In the genomic region with DNA sequence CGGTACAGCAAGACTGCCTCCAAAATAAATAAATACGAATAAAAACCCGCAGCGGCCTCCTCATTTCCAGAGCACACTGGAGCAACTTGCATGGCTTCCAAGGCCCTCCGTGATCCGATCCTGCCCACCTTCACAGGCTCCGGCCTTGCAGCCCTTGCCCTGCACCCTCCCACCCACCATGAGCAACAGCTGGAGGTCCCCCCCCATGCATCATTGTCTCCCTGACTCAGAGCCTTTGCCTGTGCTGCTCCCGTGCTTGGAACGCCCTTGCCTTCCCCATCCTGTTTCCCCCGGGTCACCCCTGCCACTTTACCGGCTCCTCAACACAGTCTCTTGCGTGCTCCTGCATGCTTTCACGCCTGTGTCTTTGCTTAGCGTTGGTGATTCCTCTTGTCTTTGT, we compare ENCODE assay signal across 25 cellular contexts.
A peak's percentile ranks its signal among the peaks of the same experiment; 100 is the strongest.
DNase-seq lines count a peak whose midpoint lies in the region; ATAC-seq and TF ChIP-seq lines count a peak whose summit lies in the region.
"Had no signal": no experiment of that assay in that cellular context is flagged by ENCODE, and none has a peak within 500 bp of the region (broad histone marks: within the 10 kb centered on the region; RNA-seq: fewer than 3 reads in every experiment).

No MANE protein-coding gene starts in this region.

- H3K36me3 ChIP-seq in right atrium auricular region = no peaks in the 10 kb centered on the region
- H3K36me3 ChIP-seq in neural progenitor cell = no peaks in the 10 kb centered on the region
- H3K36me3 ChIP-seq: BLaER1, colonic mucosa, thyroid gland had no signal

- no peaks in the 10 kb centered on the region for H3K79me2 ChIP-seq in neural progenitor cell (ENCODE audit: low read depth)

- no peaks in the 10 kb centered on the region for H3K9me3 Mint-ChIP-seq in neural progenitor cell
- H3K9me3 Mint-ChIP-seq: activated CD4-positive, alpha-beta T cell treated with anti-CD3 and anti-CD28 coated beads, Interleukin-2, amount 10 ng/mL, durations not matched to agents 24 days and 14 days; natural killer cell treated with Interleukin-12 subunit alpha and Interleukin-12 subunit beta and Interleukin-15 and Interleukin-18, amount 100 ng/mL, for 72 hours had no signal

- H3K27ac ChIP-seq in right atrium auricular region (peak overlapping the region in 1 of 2 donors; percentile 55), right cardiac atrium (ENCODE audit: low read length) (no peak overlapping the region), neural progenitor cell (no peak overlapping the region)
- H3K27ac ChIP-seq: A549, BLaER1, colonic mucosa, SK-N-MC, thyroid gland had no signal

- peaks cover 32% of the 10 kb centered on the region for H3K4me1 Mint-ChIP-seq in neural progenitor cell

- DNase-seq in right atrium auricular region (ENCODE audit: low spot score) = peak; percentile 59
- DNase-seq in right cardiac atrium = no peak
- peak; percentile 47 for DNase-seq in fibroblast of mammary gland (ENCODE audit: low read depth)
- DNase-seq in neural progenitor cell (ENCODE audit: low spot score) = no peak
- no peak for DNase-seq in KG1 (lab: John Stamatoyannopoulos, UW)
- no peak for DNase-seq in activated T-cell treated with anti-CD3 and anti-CD28 coated beads, Interleukin-2, amount 50 U/mL, for 1 hour
- no peak for DNase-seq in NCI-H345 treated with DMSO at 0.1 percent for 48 hours (lab: John Stamatoyannopoulos, UW; ENCODE audit: unreplicated experiment)
- no peak for DNase-seq in T1000 (lab: John Stamatoyannopoulos, UW)
- DNase-seq: activated CD4-positive, alpha-beta T cell treated with anti-CD3 and anti-CD28 coated beads, Interleukin-2, amount 10 ng/mL, durations not matched to agents 24 days and 14 days; activated effector memory CD4-positive, alpha-beta T cell treated with Interleukin-2 at 50 U/mL for 16 hours; Calu3; midbrain; NCI-H1694 treated with DMSO at 0.1 percent for 48 hours; RPMI8226; stimulated activated CD4-positive, alpha-beta T cell treated with anti-CD3 and anti-CD28 coated beads, Interleukin-2, amount 100 ng/mL, for 48 hours; stimulated activated naive CD4-positive, alpha-beta T cell; T-helper 17 cell; thyroid gland had no signal

- 64% methylated on average over 14 of the region's 14 CpGs for WGBS in right cardiac atrium

- no peak for ATAC-seq in right cardiac atrium
- ATAC-seq: A549; natural killer cell treated with Interleukin-12 subunit alpha and Interleukin-12 subunit beta and Interleukin-15 and Interleukin-18, amount 100 ng/mL, for 72 hours; T-helper 17 cell had no signal

- TF ChIP-seq CTCF in right atrium auricular region (IDR thresholded peaks at IDR 0.05) (no peak), fibroblast of mammary gland (conservative IDR thresholded peaks at IDR 0.05; ENCODE audit: control insufficient read depth, insufficient read depth, low read depth, low read length) (no peak), neural progenitor cell (IDR thresholded peaks at IDR 0.05) (no peak)

- no peak overlapping the region for H3K4me2 ChIP-seq in neural progenitor cell
- H3K4me2 ChIP-seq: A549 had no signal

- H3F3A ChIP-seq in neural progenitor cell (ENCODE audit: low read depth) = no peaks in the 10 kb centered on the region

- H3K36me3 Mint-ChIP-seq in neural progenitor cell = no peaks in the 10 kb centered on the region
- H3K36me3 Mint-ChIP-seq: natural killer cell treated with Interleukin-12 subunit alpha and Interleukin-12 subunit beta and Interleukin-15 and Interleukin-18, amount 100 ng/mL, for 72 hours had no signal

- intact Hi-C loops in right cardiac atrium (cut with DNase I) = no loop called here

- H3K27ac Mint-ChIP-seq in neural progenitor cell = peak overlapping the region; percentile 4
- H3K27ac Mint-ChIP-seq: activated CD4-positive, alpha-beta T cell treated with anti-CD3 and anti-CD28 coated beads, Interleukin-2, amount 10 ng/mL, durations not matched to agents 24 days and 14 days; natural killer cell treated with Interleukin-12 subunit alpha and Interleukin-12 subunit beta and Interleukin-15 and Interleukin-18, amount 100 ng/mL, for 72 hours; progenitor cell of endocrine pancreas; T-helper 17 cell had no signal

- peaks cover 7% of the 10 kb centered on the region for H3K27me3 Mint-ChIP-seq in neural progenitor cell (ENCODE audit: insufficient read depth, low read depth)

- H3K27me3 ChIP-seq in right atrium auricular region (no peaks in the 10 kb centered on the region), right cardiac atrium (ENCODE audit: control insufficient read depth, insufficient read depth) (no peaks in the 10 kb centered on the region), neural progenitor cell (no peaks in the 10 kb centered on the region)
- H3K27me3 ChIP-seq: BLaER1, colonic mucosa, thyroid gland had no signal

- H3K4me1 ChIP-seq in right atrium auricular region (peaks cover 0 to 44% of the 10 kb centered on the region in 2 donors), right cardiac atrium (ENCODE audit: control insufficient read depth, insufficient read depth, low read length) (peaks cover 9% of the 10 kb centered on the region), neural progenitor cell (peaks cover 17% of the 10 kb centered on the region)
- H3K4me1 ChIP-seq: A549, colonic mucosa had no signal

- no peak overlapping the region for H3K4me3 Mint-ChIP-seq in neural progenitor cell
- H3K4me3 Mint-ChIP-seq: activated CD4-positive, alpha-beta T cell treated with anti-CD3 and anti-CD28 coated beads, Interleukin-2, amount 10 ng/mL, durations not matched to agents 24 days and 14 days; natural killer cell treated with Interleukin-12 subunit alpha and Interleukin-12 subunit beta and Interleukin-15 and Interleukin-18, amount 100 ng/mL, for 72 hours; T-helper 17 cell had no signal

- H3K4me3 ChIP-seq in right atrium auricular region = no peak overlapping the region
- H3K4me3 ChIP-seq in right cardiac atrium (ENCODE audit: low read length) = no peak overlapping the region
- H3K4me3 ChIP-seq in fibroblast of mammary gland (ENCODE audit: control insufficient read depth, low read depth, low read length) = no peak overlapping the region
- H3K4me3 ChIP-seq in neural progenitor cell = no peak overlapping the region
- H3K4me3 ChIP-seq: A549, BLaER1, colonic mucosa, skin epidermis, thyroid gland had no signal

- H4K20me1 ChIP-seq in neural progenitor cell (ENCODE audit: low read depth) = no peaks in the 10 kb centered on the region
- H4K20me1 ChIP-seq: BLaER1 had no signal

- peak overlapping the region; percentile 10 for H2AFZ ChIP-seq in neural progenitor cell (replicated peaks)

- no peaks in the 10 kb centered on the region for H3K9me3 ChIP-seq in right atrium auricular region
- no peaks in the 10 kb centered on the region for H3K9me3 ChIP-seq in right cardiac atrium (ENCODE audit: control insufficient read depth, low read length)
- no peaks in the 10 kb centered on the region for H3K9me3 ChIP-seq in neural progenitor cell (ENCODE audit: low read depth)
- H3K9me3 ChIP-seq: A549, BLaER1, colonic mucosa, thyroid gland had no signal

- no peak overlapping the region for H3K9ac ChIP-seq in neural progenitor cell
- H3K9ac ChIP-seq: BLaER1 had no signal

Comparison
In these comparisons a context has a peak if more than half of its experiments do, and no peak if none do; other contexts are left out.
1. DNase-seq: peak in right atrium auricular region (single experiment) and fibroblast of mammary gland (single experiment); none in right cardiac atrium (0 of 3), neural progenitor cell (single experiment), KG1 (single experiment), activated T-cell treated with anti-CD3 and anti-CD28 coated beads, Interleukin-2, amount 50 U/mL, for 1 hour (single experiment), NCI-H345 treated with DMSO at 0.1 percent for 48 hours (single experiment) and T1000 (single experiment).